16 cellular contexts compared by ENCODE assay signal in the genomic region with DNA sequence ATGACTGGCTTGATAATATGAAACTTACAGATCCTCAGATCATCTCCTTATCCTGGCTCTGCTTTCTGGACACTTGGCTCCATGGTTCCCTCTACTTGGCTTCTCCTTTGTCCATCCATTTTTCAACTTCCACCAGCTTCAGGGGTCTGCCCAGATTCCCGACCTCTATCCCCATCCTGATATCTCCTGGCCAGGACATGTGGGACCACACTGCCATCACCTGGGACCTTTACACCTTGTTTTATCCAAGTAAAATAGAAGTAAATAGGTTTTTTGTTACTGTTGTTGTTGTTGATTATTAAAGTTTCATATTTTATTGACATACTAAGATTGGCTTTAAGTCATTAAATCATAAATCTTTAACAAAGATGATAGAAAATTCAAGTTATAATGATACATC.
DNase-seq lines count a peak whose midpoint lies in the region; ATAC-seq and TF ChIP-seq lines count a peak whose summit lies in the region.
"Had no signal": no experiment of that assay in that cellular context is flagged by ENCODE, and none has a peak within 500 bp of the region (broad histone marks: within the 10 kb centered on the region; RNA-seq: fewer than 3 reads in every experiment).

No MANE protein-coding gene starts in this region.

- H3K4me3 ChIP-seq in breast epithelium (no peak overlapping the region), tibial nerve (no peak overlapping the region)
- H3K4me3 ChIP-seq: MG63 had no signal

- H3K9me3 ChIP-seq in breast epithelium, result no peaks in the 10 kb centered on the region
- no peaks in the 10 kb centered on the region for H3K9me3 ChIP-seq in tibial nerve
- H3K9me3 ChIP-seq: MG63 had no signal

- H3K36me3 Mint-ChIP-seq in MCF 10A (ENCODE audit: insufficient read depth, unreplicated experiment) (no peaks in the 10 kb centered on the region), activated B cell treated with CpG ODN at 0.5 μM for 24 hours (ENCODE audit: low read depth) (no peaks in the 10 kb centered on the region)

- intact Hi-C loops in MCF 10A (cut with micrococcal nuclease), result no loop called here
- intact Hi-C loops in breast epithelium (cut with DNase I; ENCODE audit: low total_unique reads), result no loop called here
- intact Hi-C loops in activated B cell treated with CpG ODN at 0.5 μM for 24 hours (cut with micrococcal nuclease), result loop anchor here (5.0 kb wide), 1 partner anchor 114 kb away; no protein-coding TSS in a partner anchor
- intact Hi-C loops in sciatic nerve (cut with DNase I), result no loop called here

- H3K27ac Mint-ChIP-seq in MCF 10A (ENCODE audit: low read depth, unreplicated experiment) (peak overlapping the region; percentile 67), activated B cell treated with CpG ODN at 0.5 μM for 24 hours (peak overlapping the region; percentile 10)

- WGBS in tibial nerve, 2 donors, result 69 to 78% methylated on average over 1 of the region's 1 CpG

- H3K4me1 ChIP-seq in breast epithelium (no peaks in the 10 kb centered on the region), tibial nerve (no peaks in the 10 kb centered on the region)

- CTCF ChIA-PET in MCF 10A (lab: Yijun Ruan, JAX), result interaction anchor here (0.6 to 2.4 kb wide), 5 partner anchors 9 to 203 kb away, joined by 3 to 10 read pairs (median 3); no protein-coding TSS in a partner anchor
- CTCF ChIA-PET in activated B cell treated with CpG ODN at 0.5 μM for 24 hours (lab: Charles Lee), result interaction anchor here (0.9 kb wide), 1 partner anchor 8 kb away, joined by 3 read pairs; no protein-coding TSS in a partner anchor

- POLR2A ChIA-PET in MCF 10A (lab: Yijun Ruan, JAX), result interaction anchor here (0.6 to 0.7 kb wide), 3 partner anchors 103 to 460 kb away, joined by 3 read pairs; no protein-coding TSS in a partner anchor
- POLR2A ChIA-PET in activated B cell treated with CpG ODN at 0.5 μM for 24 hours (lab: Charles Lee), result interaction anchor here (1.1 kb wide), 1 partner anchor 112 kb away, joined by 3 read pairs; a partner anchor contains a TSS

- no peak for TF ChIP-seq POLR2A in breast epithelium (IDR thresholded peaks at IDR 0.05)
- no peak for TF ChIP-seq POLR2A in tibial nerve (IDR thresholded peaks at IDR 0.05)

- H3K27ac ChIP-seq in breast epithelium (peak overlapping the region in 1 of 2 donors; percentile 12), tibial nerve (no peak overlapping the region)
- H3K27ac ChIP-seq: KMS-11 had no signal

- H3K36me3 ChIP-seq in breast epithelium, result no peaks in the 10 kb centered on the region
- H3K36me3 ChIP-seq in tibial nerve, result no peaks in the 10 kb centered on the region
- H3K36me3 ChIP-seq: MG63 had no signal

- no TSS peak for BruUV-seq in MCF 10A (replicated peaks; lab: Mats Ljungman, UMichigan)

- H3K9me3 Mint-ChIP-seq in MCF 10A (ENCODE audit: unreplicated experiment) (peaks cover 3% of the 10 kb centered on the region), activated B cell treated with CpG ODN at 0.5 μM for 24 hours (no peaks in the 10 kb centered on the region)

- in situ Hi-C loops in ACHN (cut with HindIII; ENCODE audit: low pct_ligation_motif_present, low pct_unique_long_range_greater_than_20kb, low sequenced_read_pairs), result no loop called here

- TF ChIP-seq CTCF in MCF 10A (IDR thresholded peaks at IDR 0.05; ENCODE audit: unreplicated experiment) (no peak), breast epithelium (IDR thresholded peaks at IDR 0.05) (no peak), activated B cell treated with CpG ODN at 0.5 μM for 24 hours (IDR thresholded peaks at IDR 0.05) (no peak), tibial nerve (IDR thresholded peaks at IDR 0.05) (no peak)

- TF ChIP-seq EP300 in tibial nerve (IDR thresholded peaks at IDR 0.05), result no peak

- no peak for ATAC-seq in activated B cell treated with CpG ODN at 0.5 μM for 24 hours (ENCODE audit: low read depth)
- ATAC-seq in left lobe of liver, result peak; percentile 16
- no peak for ATAC-seq in sciatic nerve

- H3K27me3 Mint-ChIP-seq in MCF 10A (ENCODE audit: insufficient read depth, unreplicated experiment) (no peaks in the 10 kb centered on the region), activated B cell treated with CpG ODN at 0.5 μM for 24 hours (no peaks in the 10 kb centered on the region)

- no peaks in the 10 kb centered on the region for H3K27me3 ChIP-seq in breast epithelium
- no peaks in the 10 kb centered on the region for H3K27me3 ChIP-seq in tibial nerve
- H3K27me3 ChIP-seq: MG63 had no signal

- H3K4me1 Mint-ChIP-seq in MCF 10A (ENCODE audit: insufficient read depth, unreplicated experiment) (no peaks in the 10 kb centered on the region), activated B cell treated with CpG ODN at 0.5 μM for 24 hours (peaks cover 16% of the 10 kb centered on the region)

- H3K4me3 Mint-ChIP-seq in MCF 10A (ENCODE audit: unreplicated experiment) (no peak overlapping the region), activated B cell treated with CpG ODN at 0.5 μM for 24 hours (no peak overlapping the region)

- DNase-seq in MCF 10A (ENCODE audit: unreplicated experiment) (no peak), breast epithelium (ENCODE audit: low spot score in 2 of 2) (no peak), activated B cell treated with CpG ODN at 0.5 μM for 24 hours (no peak), left lobe of liver (ENCODE audit: low spot score) (no peak), sciatic nerve (ENCODE audit: low spot score) (no peak), germinal center (ENCODE audit: low spot score) (no peak), ACHN (no peak), tibial nerve (ENCODE audit: low spot score in 2 of 2) (no peak)
- DNase-seq: DND-41, MG63, NCI-H1105, NCI-H187, NCI-H446, NCI-H748 treated with DMSO at 0.1 percent for 48 hours, SIG-M5 had no signal
